Comparison of ENCODE assay signal across 10 cellular contexts in the genomic region with DNA sequence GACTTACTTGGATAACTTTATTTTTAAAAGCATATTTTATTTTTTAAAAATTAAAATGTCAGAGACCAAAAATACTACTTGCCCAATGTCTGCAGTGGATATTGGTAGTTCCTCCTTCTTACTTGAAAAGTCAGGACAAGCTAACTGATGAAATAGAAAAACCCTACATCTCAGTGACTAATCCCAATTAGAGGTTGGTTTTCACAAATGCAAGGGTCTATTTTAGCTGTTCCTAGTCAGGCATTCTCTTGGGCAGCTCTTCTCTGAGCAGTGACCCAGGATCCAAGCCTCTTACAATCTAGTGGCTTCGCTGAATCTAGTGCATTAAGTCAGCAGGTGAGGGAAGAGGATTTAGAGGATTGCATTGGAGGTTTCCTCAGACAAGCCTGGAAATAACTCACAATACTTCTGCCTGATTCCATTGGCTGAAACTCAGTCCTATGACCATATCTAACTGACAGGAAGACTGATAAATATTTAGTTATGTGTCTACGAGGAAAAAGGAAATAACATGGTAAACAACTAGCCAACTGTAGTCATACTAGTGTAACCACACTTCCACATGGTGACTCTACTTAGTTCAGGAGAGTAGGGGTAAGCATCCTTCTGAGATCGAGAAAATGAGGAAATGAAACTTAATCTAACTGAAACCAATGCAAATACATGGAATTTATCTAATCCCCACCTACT.
A peak's percentile ranks its signal among the peaks of the same experiment; 100 is the strongest.
DNase-seq lines count a peak whose midpoint lies in the region; ATAC-seq and TF ChIP-seq lines count a peak whose summit lies in the region.
"Had no signal": no experiment of that assay in that cellular context is flagged by ENCODE, and none has a peak within 500 bp of the region (broad histone marks: within the 10 kb centered on the region; RNA-seq: fewer than 3 reads in every experiment).

No MANE protein-coding gene starts in this region.

- no peak overlapping the region for H3K27ac Mint-ChIP-seq in T-helper 2 cell treated with Interferon-gamma antibody and Interleukin-4, amounts not matched to agents 5 μg/mL and 100 μg/mL, for 36 hours

- DNase-seq in GM12865 (ENCODE audit: low read depth), result peak; percentile 24
- DNase-seq in T-helper 2 cell treated with Interferon-gamma antibody and Interleukin-4, amounts not matched to agents 5 μg/mL and 100 μg/mL, for 36 hours (ENCODE audit: low spot score), result no peak
- DNase-seq in LoVo (ENCODE audit: low spot score), result no peak
- no peak for DNase-seq in activated CD4-positive, alpha-beta T cell treated with anti-CD3 and anti-CD28 coated beads, Interleukin-2, amount 50 U/mL, for 1 hour
- DNase-seq in RKO (ENCODE audit: low spot score), result no peak
- DNase-seq in NCI-H1436 treated with DMSO at 0.1 percent for 48 hours (lab: John Stamatoyannopoulos, UW), result no peak
- DNase-seq: amygdala, trophoblast cell had no signal

- H3K27me3 Mint-ChIP-seq in T-helper 2 cell treated with Interferon-gamma antibody and Interleukin-4, amounts not matched to agents 5 μg/mL and 100 μg/mL, for 36 hours (ENCODE audit: low read depth), result peaks cover 1% of the 10 kb centered on the region

- peak overlapping the region; percentile 20 for H3K4me3 Mint-ChIP-seq in T-helper 2 cell treated with Interferon-gamma antibody and Interleukin-4, amounts not matched to agents 5 μg/mL and 100 μg/mL, for 36 hours

- peaks cover 24% of the 10 kb centered on the region for H3K4me1 Mint-ChIP-seq in T-helper 2 cell treated with Interferon-gamma antibody and Interleukin-4, amounts not matched to agents 5 μg/mL and 100 μg/mL, for 36 hours (ENCODE audit: low read depth)

- ATAC-seq in GM21528 (IDR thresholded peaks at IDR 0.05; ENCODE audit: low FRiP score, unreplicated experiment), result peak; percentile 58
- ATAC-seq in HG03432 (IDR thresholded peaks at IDR 0.05; ENCODE audit: unreplicated experiment), result peak; percentile 55

- H3K4me3 ChIP-seq in GM12865 (ENCODE audit: low read depth, low read length), result no peak overlapping the region

- no peaks in the 10 kb centered on the region for H3K36me3 Mint-ChIP-seq in T-helper 2 cell treated with Interferon-gamma antibody and Interleukin-4, amounts not matched to agents 5 μg/mL and 100 μg/mL, for 36 hours (ENCODE audit: low read depth)

- no peaks in the 10 kb centered on the region for H3K9me3 Mint-ChIP-seq in T-helper 2 cell treated with Interferon-gamma antibody and Interleukin-4, amounts not matched to agents 5 μg/mL and 100 μg/mL, for 36 hours

- no peak for TF ChIP-seq CTCF in GM12865 (IDR thresholded peaks at IDR 0.05; ENCODE audit: insufficient read depth, low read depth, low read length, missing control alignments)
